In genomic region chr15:43877371-43877770, GRCh38 we compare ENCODE assay signal across 19 cellular contexts. TPM values are rescaled to one million over a fixed set of nuclear protein-coding genes. Genes with fewer than 3 reads are reported as not detected.
DNase-seq lines count a peak whose midpoint lies in the region; ATAC-seq and TF ChIP-seq lines count a peak whose summit lies in the region.
"Had no signal": no experiment of that assay in that cellular context is flagged by ENCODE, and none has a peak within 500 bp of the region (broad histone marks: within the 10 kb centered on the region; RNA-seq: fewer than 3 reads in every experiment).

No MANE protein-coding gene starts in this region.

- H3K4me3 Mint-ChIP-seq in chondrocyte (ENCODE audit: unreplicated experiment) = no peak overlapping the region
- H3K4me3 Mint-ChIP-seq: CD14-positive monocyte had no signal

- no peaks in the 10 kb centered on the region for H3K36me3 ChIP-seq in right atrium auricular region

- H3K27me3 Mint-ChIP-seq in chondrocyte (ENCODE audit: low read depth) = no peaks in the 10 kb centered on the region

- no peaks in the 10 kb centered on the region for H3K9me3 ChIP-seq in right atrium auricular region
- H3K9me3 ChIP-seq: HAP-1, SK-N-SH had no signal

- no peaks in the 10 kb centered on the region for H3K36me3 Mint-ChIP-seq in chondrocyte (ENCODE audit: low read depth)

- H3K4me1 ChIP-seq in right atrium auricular region = peaks cover 0 to 18% of the 10 kb centered on the region in 2 donors
- H3K4me1 ChIP-seq: HAP-1 had no signal

- TF ChIP-seq CTCF in chondrocyte (IDR thresholded peaks at IDR 0.05) (no peak), right atrium auricular region (IDR thresholded peaks at IDR 0.05) (no peak)

- H3K4me1 Mint-ChIP-seq in chondrocyte (ENCODE audit: low read depth) = no peaks in the 10 kb centered on the region
- H3K4me1 Mint-ChIP-seq: CD14-positive monocyte had no signal

- no peak for ATAC-seq in GM21360 (IDR thresholded peaks at IDR 0.05; ENCODE audit: unreplicated experiment)
- ATAC-seq: Panc1 had no signal

- no peaks in the 10 kb centered on the region for H3K27me3 ChIP-seq in right atrium auricular region

- H3K4me3 ChIP-seq in right atrium auricular region = peak overlapping the region in 1 of 2 donors; percentile 42
- H3K4me3 ChIP-seq: HAP-1 had no signal

- peak overlapping the region; percentile 2 for H3K27ac Mint-ChIP-seq in chondrocyte (ENCODE audit: unreplicated experiment)

- DNase-seq in NCI-H187 treated with DMSO at 0.1 percent for 48 hours (lab: John Stamatoyannopoulos, UW) (peak; percentile 1), chondrocyte (ENCODE audit: low spot score) (no peak), right atrium auricular region (ENCODE audit: low spot score) (no peak), renal cortical epithelial cell (ENCODE audit: low read depth) (peak; percentile 13), NCI-H446 treated with DMSO at 0.1 percent for 48 hours (lab: John Stamatoyannopoulos, UW) (no peak), NCI-H2227 treated with DMSO at 0.1 percent for 48 hours (lab: John Stamatoyannopoulos, UW) (no peak)
- DNase-seq: ACHN, AML-193, DMS153, NCI-H2171, NCI-H510A, NCI-H82, SHP77, SK-N-SH had no signal

- H3K27ac ChIP-seq in right atrium auricular region = peak overlapping the region; percentile 62 to 86
- H3K27ac ChIP-seq: HL-60 had no signal

- H3K9me3 Mint-ChIP-seq in chondrocyte (ENCODE audit: low read depth) = no peaks in the 10 kb centered on the region

RNA-seq across cellular contexts. Expression of gene WDR76, which starts 50.6 kb away (rescaled TPM):
- total RNA-seq in chondrocyte = 6.1 to 15.3 TPM (median 6.6 TPM) in 3 replicates
- total RNA-seq in right atrium auricular region = 1 to 10 TPM; 1.7 to 3.7 TPM
- total RNA-seq in renal cortical epithelial cell = 3.8 and 17.0 TPM in 2 replicates

RNA-seq across cellular contexts. Expression of gene MFAP1, which starts 52.9 kb away (rescaled TPM):
- total RNA-seq in chondrocyte (26.2 to 35.0 TPM (median 26.3 TPM) in 3 replicates), right atrium auricular region (10 to 100 TPM; 12.3 to 16.6 TPM), renal cortical epithelial cell (34.7 and 54.1 TPM in 2 replicates)

Comparison
In these comparisons a context has a peak if more than half of its experiments do, and no peak if none do; other contexts are left out.
1. DNase-seq: peak in NCI-H187 treated with DMSO at 0.1 percent for 48 hours (single experiment) and renal cortical epithelial cell (single experiment); none in chondrocyte (single experiment), right atrium auricular region (single experiment), NCI-H446 treated with DMSO at 0.1 percent for 48 hours (single experiment) and NCI-H2227 treated with DMSO at 0.1 percent for 48 hours (single experiment).